In the genomic region with DNA sequence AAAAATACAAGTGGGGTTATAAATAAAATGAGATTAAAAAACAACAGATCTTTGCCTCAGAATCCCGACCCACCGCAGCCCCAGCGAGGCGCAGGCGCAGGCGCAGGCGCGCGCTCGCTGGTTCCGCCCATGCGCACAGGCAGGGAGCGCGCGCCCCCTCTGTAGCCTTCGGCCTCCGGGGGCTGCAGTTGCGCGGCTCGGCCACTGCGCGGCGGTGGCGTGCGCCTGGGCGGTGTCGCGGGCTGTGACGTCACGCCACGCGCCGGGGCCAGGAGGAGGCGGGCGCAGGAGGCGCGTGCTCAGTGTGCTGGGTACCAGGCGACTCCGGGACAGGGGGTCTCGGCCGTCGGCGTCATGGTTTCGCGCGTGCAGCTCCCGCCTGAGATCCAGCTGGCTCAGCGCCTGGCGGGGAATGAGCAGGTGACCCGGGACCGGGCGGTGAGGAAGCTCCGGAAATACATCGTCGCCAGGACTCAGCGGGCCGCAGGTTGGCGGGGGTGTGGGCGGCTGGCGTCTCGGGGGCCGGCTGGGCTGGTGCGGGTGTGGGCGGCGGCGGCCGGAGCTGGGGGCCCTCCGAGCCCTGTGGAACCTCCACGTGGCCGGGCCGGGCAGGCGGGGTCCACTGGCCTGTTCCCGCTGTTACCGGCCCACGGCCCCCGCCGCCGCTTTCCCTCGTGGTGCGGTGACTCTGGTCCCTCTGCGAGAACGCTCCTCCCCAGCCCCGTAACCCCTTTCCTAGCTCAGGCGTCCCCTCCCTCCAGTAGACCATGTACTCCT, we compare ENCODE assay signal across 8 cellular contexts. TPM values are rescaled to one million over a fixed set of nuclear protein-coding genes. Genes with fewer than 3 reads are reported as not detected.
DNase-seq lines count a peak whose midpoint lies in the region; ATAC-seq and TF ChIP-seq lines count a peak whose summit lies in the region.

A gene with protein sequence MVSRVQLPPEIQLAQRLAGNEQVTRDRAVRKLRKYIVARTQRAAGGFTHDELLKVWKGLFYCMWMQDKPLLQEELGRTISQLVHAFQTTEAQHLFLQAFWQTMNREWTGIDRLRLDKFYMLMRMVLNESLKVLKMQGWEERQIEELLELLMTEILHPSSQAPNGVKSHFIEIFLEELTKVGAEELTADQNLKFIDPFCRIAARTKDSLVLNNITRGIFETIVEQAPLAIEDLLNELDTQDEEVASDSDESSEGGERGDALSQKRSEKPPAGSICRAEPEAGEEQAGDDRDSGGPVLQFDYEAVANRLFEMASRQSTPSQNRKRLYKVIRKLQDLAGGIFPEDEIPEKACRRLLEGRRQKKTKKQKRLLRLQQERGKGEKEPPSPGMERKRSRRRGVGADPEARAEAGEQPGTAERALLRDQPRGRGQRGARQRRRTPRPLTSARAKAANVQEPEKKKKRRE (plus strand): TSS at position 302 of the 777 bp plus-strand sequence. CDS start 53 bp downstream, at position 355.

- H3K27ac Mint-ChIP-seq in activated CD4-positive, alpha-beta T cell treated with anti-CD3 and anti-CD28 coated beads, Interleukin-2, amount 10 ng/mL, durations not matched to agents 7 days and 5 days, result peak within 1 kb of the TSS; percentile 92

- peaks cover 0 to 30% of the 10 kb centered on the region in 2 donors for H3K36me3 ChIP-seq in left lung

- ATAC-seq in GM19351 (IDR thresholded peaks at IDR 0.05; ENCODE audit: unreplicated experiment) (peak; percentile 79), HG03520 (IDR thresholded peaks at IDR 0.05; ENCODE audit: unreplicated experiment) (peak; percentile 76), left lung (peak; percentile 98)

- H3K4me3 ChIP-seq in left lung, result peak within 1 kb of the TSS; percentile 85 to 97

- H3K9me3 ChIP-seq in left lung, result no peaks in the 10 kb centered on the region

- no peaks in the 10 kb centered on the region for H3K27me3 ChIP-seq in left lung

- peak; percentile 98 for DNase-seq in NCI-H69 (lab: John Stamatoyannopoulos, UW)
- peak; percentile 91 for DNase-seq in activated CD4-positive, alpha-beta T cell treated with anti-CD3 and anti-CD28 coated beads, Interleukin-2, amount 10 ng/mL, durations not matched to agents 7 days and 5 days
- peak; percentile 30 for DNase-seq in cortex of kidney (lab: John Stamatoyannopoulos, UW)
- DNase-seq in left lung, result peak; percentile 91 to 98
- peak; percentile 89 for DNase-seq in stimulated activated CD4-positive, alpha-beta T cell treated with anti-CD3 and anti-CD28 coated beads, Interleukin-2, amount 100 ng/mL, for 4 hours (ENCODE audit: low read depth)

- peaks cover 6 to 29% of the 10 kb centered on the region in 2 donors for H3K4me1 ChIP-seq in left lung

- peak; percentile 99 for TF ChIP-seq CTCF in C4-2B (conservative IDR thresholded peaks at IDR 0.05)
- TF ChIP-seq CTCF in left lung (IDR thresholded peaks at IDR 0.05), result peak; percentile 100

- H3K27ac ChIP-seq in C4-2B (peak within 1 kb of the TSS; percentile 78), left lung (peak within 1 kb of the TSS; percentile 86 to 89)

- H3K4me3 Mint-ChIP-seq in activated CD4-positive, alpha-beta T cell treated with anti-CD3 and anti-CD28 coated beads, Interleukin-2, amount 10 ng/mL, durations not matched to agents 7 days and 5 days, result peak within 1 kb of the TSS; percentile 96

- peaks cover 24% of the 10 kb centered on the region for H3K4me1 Mint-ChIP-seq in activated CD4-positive, alpha-beta T cell treated with anti-CD3 and anti-CD28 coated beads, Interleukin-2, amount 10 ng/mL, durations not matched to agents 7 days and 5 days

- H3K9me3 Mint-ChIP-seq in activated CD4-positive, alpha-beta T cell treated with anti-CD3 and anti-CD28 coated beads, Interleukin-2, amount 10 ng/mL, durations not matched to agents 7 days and 5 days, result no peaks in the 10 kb centered on the region

- no peaks in the 10 kb centered on the region for H3K27me3 Mint-ChIP-seq in activated CD4-positive, alpha-beta T cell treated with anti-CD3 and anti-CD28 coated beads, Interleukin-2, amount 10 ng/mL, durations not matched to agents 7 days and 5 days

- H3K36me3 Mint-ChIP-seq in activated CD4-positive, alpha-beta T cell treated with anti-CD3 and anti-CD28 coated beads, Interleukin-2, amount 10 ng/mL, durations not matched to agents 7 days and 5 days (ENCODE audit: low read depth), result peaks cover 24% of the 10 kb centered on the region

- CTCF ChIA-PET in activated CD4-positive, alpha-beta T cell treated with anti-CD3 and anti-CD28 coated beads, Interleukin-2, amount 10 ng/mL, durations not matched to agents 7 days and 5 days (lab: Charles Lee), result interaction anchor here (0.6 to 1.7 kb wide), 18 partner anchors 10 to 897 kb away, joined by 3 to 6 read pairs (median 3); a partner anchor contains a TSS

- intact Hi-C loops in left lung (cut with DNase I), result no loop called here

- POLR2A ChIA-PET in activated CD4-positive, alpha-beta T cell treated with anti-CD3 and anti-CD28 coated beads, Interleukin-2, amount 10 ng/mL, durations not matched to agents 7 days and 5 days (lab: Charles Lee), result no interaction called here

RNA-seq across cellular contexts. Expression of the gene that starts here (rescaled TPM):
- 10 to 100 TPM; 25.3 to 28.5 TPM for total RNA-seq in activated CD4-positive, alpha-beta T cell treated with anti-CD3 and anti-CD28 coated beads, Interleukin-2, amount 10 ng/mL, durations not matched to agents 7 days and 5 days
- 10 to 100 TPM; 16.1 to 19.6 TPM for total RNA-seq in left lung

Comparison
In these comparisons a context has a peak if more than half of its experiments do, and no peak if none do; other contexts are left out.
1. Peak in every context shown above with its lines: DNase-seq, ATAC-seq, H3K4me3 ChIP-seq and H3K27ac ChIP-seq.
2. DNase-seq: peak in every context shown above with its lines; median percentile 98 in NCI-H69; 94 in left lung; 91 in activated CD4-positive, alpha-beta T cell treated with anti-CD3 and anti-CD28 coated beads, Interleukin-2, amount 10 ng/mL, durations not matched to agents 7 days and 5 days; 89 in stimulated activated CD4-positive, alpha-beta T cell treated with anti-CD3 and anti-CD28 coated beads, Interleukin-2, amount 100 ng/mL, for 4 hours; 30 in cortex of kidney.